Comparison of ENCODE assay signal across 8 cellular contexts in the genomic region with DNA sequence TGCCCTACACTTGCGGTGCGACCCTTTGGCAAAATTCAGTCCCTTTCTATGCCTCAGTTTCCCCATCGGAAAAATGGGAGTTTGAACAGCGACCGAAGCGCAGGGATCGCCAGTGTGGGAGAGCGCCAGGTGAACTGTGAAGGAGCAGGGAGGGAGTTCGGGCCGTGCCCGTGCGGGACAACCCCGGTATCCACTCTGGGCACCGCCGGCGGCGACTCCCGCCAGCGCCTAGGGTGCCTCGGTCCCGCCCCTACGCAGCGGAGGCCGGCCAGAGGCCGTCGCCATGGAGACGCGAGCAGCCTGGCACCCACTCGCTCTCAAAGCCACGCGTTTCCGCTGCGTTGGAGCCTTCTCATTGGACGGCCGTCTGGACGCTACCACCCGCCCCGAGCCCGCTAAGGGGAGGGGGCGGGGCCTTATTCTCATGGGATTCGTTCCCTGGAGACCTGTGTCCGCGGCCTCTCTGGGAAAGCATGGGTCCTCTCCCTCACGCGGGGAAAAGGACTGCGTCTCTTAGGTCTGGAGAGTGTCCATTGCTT. TPM values are rescaled to one million over a fixed set of nuclear protein-coding genes. Genes with fewer than 3 reads are reported as not detected.
DNase-seq lines count a peak whose midpoint lies in the region; ATAC-seq and TF ChIP-seq lines count a peak whose summit lies in the region.

No MANE protein-coding gene starts in this region.

- H3K9me3 Mint-ChIP-seq in H9 (no peaks in the 10 kb centered on the region), neural progenitor cell (no peaks in the 10 kb centered on the region)

- H2BK5ac ChIP-seq in H9 (ENCODE audit: insufficient read length, low read length) = no peak overlapping the region

- no peak overlapping the region for H3K4ac ChIP-seq in H9 (ENCODE audit: low read depth, low read length)

- H4K8ac ChIP-seq in H9 (replicated peaks; ENCODE audit: insufficient read length, low read depth, low read length) = no peak overlapping the region

- H3K4me3 Mint-ChIP-seq in H9 (peak overlapping the region; percentile 89 to 94), neural progenitor cell (peak overlapping the region; percentile 95)

- peaks cover 34% of the 10 kb centered on the region for H3K79me2 ChIP-seq in H9 (ENCODE audit: insufficient read depth, low read length)
- H3K79me2 ChIP-seq in neural progenitor cell (ENCODE audit: low read depth) = peaks cover 42% of the 10 kb centered on the region

- DNase-seq in ELR (ENCODE audit: low read depth) (peak; percentile 99), H9 (peak; percentile 99), MG63 (peak; percentile 97), SHP77 (lab: John Stamatoyannopoulos, UW) (peak; percentile 99), activated gamma-delta T cell treated with Interleukin-2 at 50 U/mL for 16 hours (peak; percentile 96), foreskin keratinocyte (peak; percentile 95 to 97), neural progenitor cell (ENCODE audit: low spot score) (peak; percentile 100), stromal cell of bone marrow (ENCODE audit: low read depth) (peak; percentile 90)

- no peak overlapping the region for H2BK15ac ChIP-seq in H9 (ENCODE audit: low read depth, low read length)

- H3K9me3 ChIP-seq in H9 (ENCODE audit: control insufficient read depth, low read depth, low read length) (no peaks in the 10 kb centered on the region), MG63 (no peaks in the 10 kb centered on the region), neural progenitor cell (ENCODE audit: low read depth) (no peaks in the 10 kb centered on the region)

- no peak overlapping the region for H2AK5ac ChIP-seq in H9 (ENCODE audit: insufficient read length, low read length)

- no CpG with 5 or more reads among the region's 46 CpGs for WGBS in H9 (ENCODE audit: extremely low coverage, insufficient read length, low lambda C conversion rate)

- H3K36me3 Mint-ChIP-seq in H9 (ENCODE audit: insufficient read depth in 1 of 3, low read depth in 3 of 3) (0 out of 7 replicates have a peak, but pooled peaks cover 0 to 3% (median 0%) of the 10 kb centered on the region in 3 experiments), neural progenitor cell (no peaks in the 10 kb centered on the region)

- H3K23ac ChIP-seq in H9 (ENCODE audit: insufficient read length, low read depth, low read length) = no peak overlapping the region

- H3K4me1 ChIP-seq in H9 (ENCODE audit: insufficient read depth, low read length) (peaks cover 5% of the 10 kb centered on the region; the same call in 1 of the 2 replicates), foreskin keratinocyte (peaks cover 10% of the 10 kb centered on the region), neural progenitor cell (peaks cover 18% of the 10 kb centered on the region)

- peak overlapping the region; percentile 79; the same call in 1 of the 2 replicates for H3K14ac ChIP-seq in H9 (ENCODE audit: insufficient read depth, low read length)

- H3K27ac ChIP-seq in H9 (ENCODE audit: insufficient read length, low read depth, low read length) (peak overlapping the region; percentile 14), foreskin keratinocyte (peak overlapping the region; percentile 92), neural progenitor cell (peak overlapping the region; percentile 99)

- H3K27me3 ChIP-seq in H9 (ENCODE audit: insufficient read depth, low read length) = no peaks in the 10 kb centered on the region
- no peaks in the 10 kb centered on the region for H3K27me3 ChIP-seq in MG63
- no peaks in the 10 kb centered on the region for H3K27me3 ChIP-seq in foreskin keratinocyte
- H3K27me3 ChIP-seq in neural progenitor cell = no peaks in the 10 kb centered on the region

- TF ChIP-seq CTCF in H9 (conservative IDR thresholded peaks at IDR 0.05) (no peak), foreskin keratinocyte (conservative IDR thresholded peaks at IDR 0.05) (no peak), neural progenitor cell (IDR thresholded peaks at IDR 0.05) (no peak)

- H2BK20ac ChIP-seq in H9 (ENCODE audit: low read depth, low read length, poor library complexity, severe bottlenecking) = no peak overlapping the region

- H2AFZ ChIP-seq in H9 (ENCODE audit: low read length) (peak overlapping the region; percentile 23), neural progenitor cell (replicated peaks) (peak overlapping the region; percentile 98)

- H3K56ac ChIP-seq in H9 (ENCODE audit: insufficient read length, low read depth, low read length) = no peak overlapping the region

- peak overlapping the region; percentile 48 for H3K4me2 ChIP-seq in H9 (ENCODE audit: insufficient read depth, insufficient read length, low read length)
- H3K4me2 ChIP-seq in neural progenitor cell = peak overlapping the region; percentile 93

- H3K27me3 Mint-ChIP-seq in H9 (ENCODE audit: low read depth) (no peaks in the 10 kb centered on the region; the same call in 1 of the 2 replicates), neural progenitor cell (ENCODE audit: insufficient read depth, low read depth) (peaks cover 7% of the 10 kb centered on the region)

- H3K9ac ChIP-seq in H9 (ENCODE audit: extremely low read depth, insufficient read length, low read length) (peak overlapping the region; percentile 70), neural progenitor cell (peak overlapping the region; percentile 90)

- H3K36me3 ChIP-seq in MG63 (peaks cover 15% of the 10 kb centered on the region), neural progenitor cell (no peaks in the 10 kb centered on the region)

- no peak overlapping the region for H2BK12ac ChIP-seq in H9 (ENCODE audit: insufficient read length, low read depth, low read length)

- H3K4me1 Mint-ChIP-seq in H9 (peaks cover 32 to 33% of the 10 kb centered on the region in 2 experiments), neural progenitor cell (peaks cover 33% of the 10 kb centered on the region)

- no peaks in the 10 kb centered on the region for H3K79me1 ChIP-seq in H9 (ENCODE audit: insufficient read depth, low read depth, low read length, poor library complexity, severe bottlenecking)

- no peak overlapping the region for H4K5ac ChIP-seq in H9 (ENCODE audit: insufficient read length, low read depth, low read length)

- H4K20me1 ChIP-seq in H9 (ENCODE audit: control insufficient read depth, insufficient read depth, insufficient read length) (no peaks in the 10 kb centered on the region), neural progenitor cell (ENCODE audit: low read depth) (peaks cover 38% of the 10 kb centered on the region)

- H3F3A ChIP-seq in neural progenitor cell (ENCODE audit: low read depth) = peaks cover 20% of the 10 kb centered on the region

- peak overlapping the region; percentile 68 for H3K18ac ChIP-seq in H9 (ENCODE audit: insufficient read length, low read depth, low read length)

- H2BK120ac ChIP-seq in H9 (ENCODE audit: low read depth, low read length, poor library complexity, severe bottlenecking) = no peak overlapping the region

- no peak overlapping the region for H3T11ph ChIP-seq in H9 (ENCODE audit: low read length)

- peak; percentile 86 for ATAC-seq in foreskin keratinocyte

- H3K27ac Mint-ChIP-seq in H9 (peak overlapping the region; percentile 96 to 99 (median 97)), neural progenitor cell (peak overlapping the region; percentile 93)

- H4K91ac ChIP-seq in H9 (ENCODE audit: insufficient read length, low read depth, low read length) = no peak overlapping the region

- H3K23me2 ChIP-seq in H9 (ENCODE audit: insufficient read length, low read depth, low read length, poor library complexity, severe bottlenecking) = peaks cover 14% of the 10 kb centered on the region

- H3K4me3 ChIP-seq in MG63 (peak overlapping the region; percentile 66), neural progenitor cell (peak overlapping the region; percentile 91)

RNA-seq across cellular contexts. Expression of a gene that starts 0.7 kb away (rescaled TPM):
- total RNA-seq in H9 (2021) (181 TPM in 2 replicates), foreskin keratinocyte (85.0 and 90.5 TPM in 2 replicates), neural progenitor cell (ENCODE audit: low replicate concordance) (94.7 and 100 TPM in 2 replicates)
- total RNA-seq in MG63 (2014; rRNA removed; shearing (Covaris generic); ENCODE audit: low replicate concordance) = 128 and 143 TPM in 2 replicates
- 49.5 and 50.6 TPM in 2 replicates for polyA plus RNA-seq in foreskin keratinocyte

RNA-seq across cellular contexts. Expression of a gene that starts 24.0 kb away (rescaled TPM):
- total RNA-seq in H9 (2021) = 51.5 and 53.5 TPM in 2 replicates
- total RNA-seq in MG63 (2014; rRNA removed; shearing (Covaris generic); ENCODE audit: low replicate concordance) = 30.8 and 43.8 TPM in 2 replicates
- total RNA-seq in foreskin keratinocyte = 18.0 and 18.1 TPM in 2 replicates
- 10.0 and 10.6 TPM in 2 replicates for polyA plus RNA-seq in foreskin keratinocyte
- 58.4 and 58.9 TPM in 2 replicates for total RNA-seq in neural progenitor cell (ENCODE audit: low replicate concordance)

RNA-seq across cellular contexts. Expression of a gene that starts 39.4 kb away (rescaled TPM):
- 8.3 and 9.5 TPM in 2 replicates for total RNA-seq in H9 (2021)
- total RNA-seq in MG63 (2014; rRNA removed; shearing (Covaris generic); ENCODE audit: low replicate concordance) = 6.4 and 7.5 TPM in 2 replicates
- 5.9 and 6.2 TPM in 2 replicates for total RNA-seq in foreskin keratinocyte
- 6.6 and 6.9 TPM in 2 replicates for polyA plus RNA-seq in foreskin keratinocyte
- 0.88 and 4.2 TPM in 2 replicates for total RNA-seq in neural progenitor cell (ENCODE audit: low replicate concordance)

RNA-seq across cellular contexts. Expression of a gene that starts 45.8 kb away (rescaled TPM):
- 3.0 and 3.1 TPM in 2 replicates for total RNA-seq in H9 (2021)
- total RNA-seq in MG63 (2014; rRNA removed; shearing (Covaris generic); ENCODE audit: low replicate concordance) = not detected in 2 replicates
- not detected in 2 replicates for total RNA-seq in foreskin keratinocyte
- not detected in 2 replicates for polyA plus RNA-seq in foreskin keratinocyte
- total RNA-seq in neural progenitor cell (ENCODE audit: low replicate concordance) = 0.47 and 1.6 TPM in 2 replicates

Comparison
In these comparisons a context has a peak if more than half of its experiments do, and no peak if none do; other contexts are left out.
1. Peak in every context shown above with its lines: DNase-seq, ATAC-seq, H3K4me3 ChIP-seq and H3K27ac ChIP-seq.
2. H3K27ac ChIP-seq: peak in every context shown above with its lines; median percentile 99 in neural progenitor cell; 92 in foreskin keratinocyte; 14 in H9.